8 cellular contexts compared by ENCODE assay signal in the genomic region with DNA sequence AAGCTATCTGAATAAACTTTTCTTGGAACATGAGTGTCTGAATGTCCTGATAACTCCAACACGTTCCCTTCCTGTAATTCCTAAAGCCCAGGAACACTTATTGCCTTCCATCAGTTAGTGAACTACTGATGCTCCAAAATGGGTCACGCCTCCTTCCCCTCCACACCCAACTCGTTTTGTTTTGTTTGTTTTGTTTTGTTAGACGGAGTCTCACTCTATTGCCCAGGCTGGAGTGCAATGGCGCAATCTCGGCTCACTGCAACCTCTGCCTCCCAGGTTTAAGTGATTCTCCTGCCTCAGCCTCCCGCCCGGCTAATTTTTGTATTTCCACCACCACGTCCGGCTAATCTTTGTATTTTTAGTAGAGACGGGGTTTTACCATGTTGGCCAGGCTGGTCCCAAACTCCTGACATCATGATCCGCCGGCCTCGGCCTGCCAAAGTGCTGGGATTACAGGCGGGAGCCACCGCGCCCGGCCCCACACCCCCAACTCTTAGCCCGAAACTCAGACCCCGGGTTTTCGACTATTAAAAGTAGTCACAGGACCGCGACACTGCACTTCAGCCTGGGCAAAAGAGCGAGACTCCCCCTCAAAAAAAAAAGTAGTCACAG. TPM values are rescaled to one million over a fixed set of nuclear protein-coding genes. Genes with fewer than 3 reads are reported as not detected.
DNase-seq lines count a peak whose midpoint lies in the region; ATAC-seq and TF ChIP-seq lines count a peak whose summit lies in the region.

No MANE protein-coding gene starts in this region.

- H3K79me1 ChIP-seq in trophoblast cell (ENCODE audit: low read length) = peaks cover 6% of the 10 kb centered on the region

- no peak for DNase-seq in AG09309 (ENCODE audit: low read depth)
- DNase-seq in NT2/D1 (ENCODE audit: low read depth, low spot score) = no peak
- DNase-seq in esophagus muscularis mucosa (ENCODE audit: extremely low spot score) = no peak
- peak in 1 of 2 donors; percentile 21 for DNase-seq in trophoblast cell
- DNase-seq in GF-D8 (lab: John Stamatoyannopoulos, UW) = no peak
- no peak for DNase-seq in NCI-H187 treated with DMSO at 0.1 percent for 48 hours (lab: John Stamatoyannopoulos, UW)
- no peak for DNase-seq in NCI-H524 treated with DMSO at 0.1 percent for 48 hours (lab: John Stamatoyannopoulos, UW)

- 2% methylated on average over 21 of the region's 24 CpGs for WGBS in esophagus muscularis mucosa
- no CpG with 5 or more reads among the region's 24 CpGs for WGBS in trophoblast cell (ENCODE audit: extremely low coverage, insufficient coverage, insufficient read length)

- H3K4ac ChIP-seq in trophoblast cell (ENCODE audit: low read depth, low read length) = peak overlapping the region; percentile 61

- peak overlapping the region; percentile 63 for H4K12ac ChIP-seq in trophoblast cell (ENCODE audit: low read depth, low read length)

- H2BK5ac ChIP-seq in trophoblast cell (ENCODE audit: low read depth, low read length, poor library complexity) = no peak overlapping the region

- H2BK12ac ChIP-seq in trophoblast cell (ENCODE audit: low read length) = no peak overlapping the region

- H3K4me1 ChIP-seq in NT2/D1 (ENCODE audit: insufficient read depth, insufficient read length) = no peaks in the 10 kb centered on the region
- peaks cover 22 to 46% (median 35%) of the 10 kb centered on the region in 4 donors for H3K4me1 ChIP-seq in esophagus muscularis mucosa
- H3K4me1 ChIP-seq in trophoblast cell (ENCODE audit: control insufficient read depth in 1 of 2, insufficient read depth in 2 of 2, low read length in 2 of 2) = no peaks in the 10 kb centered on the region

- no peak overlapping the region for H2AK5ac ChIP-seq in trophoblast cell (ENCODE audit: low read length)

- no peaks in the 10 kb centered on the region for H3K27me3 ChIP-seq in NT2/D1 (ENCODE audit: insufficient read depth, insufficient read length)
- no peaks in the 10 kb centered on the region for H3K27me3 ChIP-seq in esophagus muscularis mucosa
- H3K27me3 ChIP-seq in trophoblast cell (ENCODE audit: insufficient read depth, low read length) = no peaks in the 10 kb centered on the region

- H3K27ac ChIP-seq in esophagus muscularis mucosa (replicated peaks in 1 of 4) (peak overlapping the region; percentile 83 to 86 (median 84)), trophoblast cell (ENCODE audit: low read depth, low read length) (no peak overlapping the region)

- no peak overlapping the region for H3K23ac ChIP-seq in trophoblast cell (ENCODE audit: low read length)

- H3K4me3 ChIP-seq in AG09309 (ENCODE audit: control insufficient read depth, low read depth, low read length) = peak overlapping the region; percentile 79
- H3K4me3 ChIP-seq in NT2/D1 (ENCODE audit: insufficient read length, low read depth) = peak overlapping the region; percentile 70
- H3K4me3 ChIP-seq in esophagus muscularis mucosa = peak overlapping the region; percentile 81 to 100 (median 96)
- H3K4me3 ChIP-seq in trophoblast cell (ENCODE audit: low read depth, low read length) = peak overlapping the region; percentile 99

- peak overlapping the region; percentile 95 for H4K8ac ChIP-seq in trophoblast cell (ENCODE audit: low read depth, low read length)

- peak; percentile 5 for ATAC-seq in GM21390 (IDR thresholded peaks at IDR 0.05; ENCODE audit: unreplicated experiment)

- H3K18ac ChIP-seq in trophoblast cell (ENCODE audit: low read length) = peak overlapping the region; percentile 100

- intact Hi-C loops in esophagus muscularis mucosa (cut with DNase I) = no loop called here

- peak overlapping the region; percentile 92 for H2AFZ ChIP-seq in trophoblast cell (ENCODE audit: insufficient read depth, low read length, poor library complexity)

- peak overlapping the region; percentile 89 for H4K91ac ChIP-seq in trophoblast cell (ENCODE audit: low read depth, low read length)

- H3K9ac ChIP-seq in NT2/D1 (ENCODE audit: insufficient read length, low read depth) (peak overlapping the region; percentile 88), trophoblast cell (ENCODE audit: low read length) (peak overlapping the region; percentile 99)

- peaks cover 14% of the 10 kb centered on the region for H3K36me3 ChIP-seq in NT2/D1 (ENCODE audit: insufficient read depth, insufficient read length, low read length)
- H3K36me3 ChIP-seq in esophagus muscularis mucosa = no peaks in the 10 kb centered on the region
- peaks cover 0 to 3% of the 10 kb centered on the region in 2 experiments for H3K36me3 ChIP-seq in trophoblast cell (ENCODE audit: control insufficient read depth in 1 of 2, insufficient read depth in 2 of 2, low read length in 2 of 2)

- no peak for TF ChIP-seq POLR2A in esophagus muscularis mucosa (IDR thresholded peaks at IDR 0.05; ENCODE audit: low read depth)

- H2BK120ac ChIP-seq in trophoblast cell (ENCODE audit: insufficient read depth, low read length, poor library complexity) = no peak overlapping the region

- H3K14ac ChIP-seq in trophoblast cell (ENCODE audit: low read length) = peak overlapping the region; percentile 99

- no peak for TF ChIP-seq EP300 in esophagus muscularis mucosa (IDR thresholded peaks at IDR 0.05)

- H3K4me2 ChIP-seq in trophoblast cell (ENCODE audit: low read length) = peak overlapping the region; percentile 68

- TF ChIP-seq CTCF in AG09309 (IDR thresholded peaks at IDR 0.05; ENCODE audit: control insufficient read depth, insufficient read depth, low read depth, low read length, missing control alignments) = no peak
- TF ChIP-seq CTCF in esophagus muscularis mucosa (IDR thresholded peaks at IDR 0.05) = no peak

- peaks cover 6% of the 10 kb centered on the region for H3K79me2 ChIP-seq in trophoblast cell (ENCODE audit: control insufficient read depth, insufficient read depth, low read length, poor library complexity)

- no peaks in the 10 kb centered on the region for H3K9me3 ChIP-seq in NT2/D1 (ENCODE audit: insufficient read depth, low read length)
- H3K9me3 ChIP-seq in esophagus muscularis mucosa = no peaks in the 10 kb centered on the region
- H3K9me3 ChIP-seq in trophoblast cell (ENCODE audit: insufficient read depth, low read depth, low read length) = no peaks in the 10 kb centered on the region

RNA-seq across cellular contexts. Expression of a gene that starts 0.8 kb away (rescaled TPM):
- total RNA-seq in esophagus muscularis mucosa = 1 to 10 TPM; 7.0 to 9.1 (median 7.5) TPM
- polyA plus RNA-seq in trophoblast cell (2013) = 21.2 and 21.5 TPM in 2 replicates

RNA-seq across cellular contexts. Expression of a gene that starts 25.1 kb away (rescaled TPM):
- total RNA-seq in esophagus muscularis mucosa = 10 to 100 TPM; 13.8 to 21.7 (median 19.0) TPM
- 13.6 and 14.9 TPM in 2 replicates for polyA plus RNA-seq in trophoblast cell (2013)
